Comparison of ENCODE assay signal across 9 cellular contexts in the genomic region with DNA sequence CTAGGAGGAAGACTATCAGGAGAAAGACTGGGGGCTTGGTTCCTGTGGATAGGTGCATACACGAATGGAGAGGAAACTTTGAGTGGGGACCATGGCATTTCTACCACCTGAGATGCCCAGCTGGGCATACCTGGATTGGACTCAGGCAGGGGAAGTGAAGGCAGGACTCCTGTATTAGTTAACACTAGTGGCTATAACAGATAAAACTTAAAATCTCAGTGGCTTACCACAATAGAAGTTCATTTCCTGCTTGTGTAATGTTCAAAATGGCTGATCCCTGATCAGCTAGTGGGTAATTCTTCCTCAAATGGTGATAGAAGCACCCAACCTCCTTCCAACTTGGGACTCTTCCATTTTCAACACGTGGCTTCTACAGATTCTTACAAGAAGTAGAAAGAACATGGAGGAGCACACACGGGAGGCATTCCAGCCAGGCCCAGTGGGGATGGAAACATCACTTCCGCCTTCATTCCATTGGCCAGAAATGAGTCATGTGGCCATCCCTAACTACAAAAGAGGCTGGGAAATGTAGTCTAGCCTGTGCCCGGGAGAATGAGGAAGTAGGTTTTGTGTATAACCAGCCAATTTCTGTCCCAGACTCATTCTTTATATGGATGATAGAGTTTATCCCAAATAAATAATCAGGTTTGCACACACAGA.
DNase-seq lines count a peak whose midpoint lies in the region; ATAC-seq, FAIRE-seq and TF ChIP-seq lines count a peak whose summit lies in the region.
"Had no signal": no experiment of that assay in that cellular context is flagged by ENCODE, and none has a peak within 500 bp of the region (broad histone marks: within the 10 kb centered on the region; RNA-seq: fewer than 3 reads in every experiment).

No MANE protein-coding gene starts in this region.

- DNase-seq in AG08395 (ENCODE audit: low spot score) (peak; percentile 51), GM12891 (ENCODE audit: insufficient read length, low spot score) (peak; percentile 53), NCI-H2227 treated with DMSO at 0.1 percent for 48 hours (lab: John Stamatoyannopoulos, UW) (peak; percentile 59), iPS-NIHi7 (ENCODE audit: extremely low spot score) (peak; percentile 72)
- DNase-seq in CD8-positive, alpha-beta memory T cell: no peak

- peaks cover 10% of the 10 kb centered on the region for H3K4me1 ChIP-seq in CD8-positive, alpha-beta memory T cell (ENCODE audit: insufficient read depth, low read length)

- peak overlapping the region; percentile 97 for H3K27ac ChIP-seq in angular gyrus (ENCODE audit: low read depth, low read length)
- no peak overlapping the region for H3K27ac ChIP-seq in CD8-positive, alpha-beta memory T cell (ENCODE audit: low read depth, low read length)

- no peaks in the 10 kb centered on the region for H3K36me3 ChIP-seq in CD8-positive, alpha-beta memory T cell (ENCODE audit: insufficient read depth, low read length)

- FAIRE-seq in GM12891 (lab: Jason Lieb, UNC): peak; percentile 89

- CTCF ChIA-PET in CD8-positive, alpha-beta memory T cell (lab: Charles Lee): interaction anchor here (0.9 kb wide), 1 partner anchor 11 kb away, joined by 3 read pairs; no protein-coding TSS in a partner anchor

- H3K4me3 Mint-ChIP-seq in CD8-positive, alpha-beta memory T cell: no peak overlapping the region
- H3K4me3 Mint-ChIP-seq: natural killer cell treated with Interleukin-12 subunit alpha and Interleukin-12 subunit beta and Interleukin-15 and Interleukin-18, amount 100 ng/mL, for 72 hours had no signal

- peaks cover 0 to 4% (median 0%) of the 10 kb centered on the region in 5 donors for H3K9me3 Mint-ChIP-seq in CD8-positive, alpha-beta memory T cell
- H3K9me3 Mint-ChIP-seq: natural killer cell treated with Interleukin-12 subunit alpha and Interleukin-12 subunit beta and Interleukin-15 and Interleukin-18, amount 100 ng/mL, for 72 hours had no signal

- POLR2A ChIA-PET in CD8-positive, alpha-beta memory T cell (lab: Charles Lee): no interaction called here

- peaks cover 6% of the 10 kb centered on the region for H3K9me3 ChIP-seq in CD8-positive, alpha-beta memory T cell (ENCODE audit: low read length)

- peak overlapping the region in 1 of 8 donors; percentile 34 for H3K27ac Mint-ChIP-seq in CD8-positive, alpha-beta memory T cell

- H3K27me3 ChIP-seq in CD8-positive, alpha-beta memory T cell (ENCODE audit: insufficient read depth, low read length, poor library complexity, severe bottlenecking): no peaks in the 10 kb centered on the region

- no peaks in the 10 kb centered on the region for H3K36me3 Mint-ChIP-seq in CD8-positive, alpha-beta memory T cell
- H3K36me3 Mint-ChIP-seq: natural killer cell treated with Interleukin-12 subunit alpha and Interleukin-12 subunit beta and Interleukin-15 and Interleukin-18, amount 100 ng/mL, for 72 hours had no signal

- TF ChIP-seq POLR2A in GM12891 (IDR thresholded peaks at IDR 0.05; ENCODE audit: low read depth, low read length): no peak

- peak; percentile 70 for ATAC-seq in HG02884 (IDR thresholded peaks at IDR 0.05; ENCODE audit: unreplicated experiment)
- no peak for ATAC-seq in GM19328 (IDR thresholded peaks at IDR 0.05; ENCODE audit: unreplicated experiment)

- peaks cover 13 to 23% of the 10 kb centered on the region in 2 donors for H3K27me3 Mint-ChIP-seq in CD8-positive, alpha-beta memory T cell

- H3K4me3 ChIP-seq in CD8-positive, alpha-beta memory T cell (ENCODE audit: low read length): no peak overlapping the region

- peaks cover 0 to 4% (median 0%) of the 10 kb centered on the region in 3 donors for H3K4me1 Mint-ChIP-seq in CD8-positive, alpha-beta memory T cell

TF ChIP-seq in GM12891, 5 proteins besides CTCF, POLR2A, EP300 and RAD21:
- no peak for TF ChIP-seq POU2F2 (IDR thresholded peaks at IDR 0.05; ENCODE audit: low read depth, low read length)
- peak; percentile 59 for TF ChIP-seq SPI1 (IDR thresholded peaks at IDR 0.05; ENCODE audit: low read depth, low read length)
- TF ChIP-seq PAX5 (IDR thresholded peaks at IDR 0.05; ENCODE audit: insufficient read depth, low read length, severe bottlenecking): no peak
- no peak for TF ChIP-seq TAF1 (IDR thresholded peaks at IDR 0.05; ENCODE audit: low read depth, low read length)
- TF ChIP-seq POLR2AphosphoS5 (IDR thresholded peaks at IDR 0.05; ENCODE audit: low read depth, low read length): no peak

Comparison
In these comparisons a context has a peak if more than half of its experiments do, and no peak if none do; other contexts are left out.
1. DNase-seq: peak in AG08395 (single experiment), GM12891 (single experiment), NCI-H2227 treated with DMSO at 0.1 percent for 48 hours (single experiment) and iPS-NIHi7 (single experiment); none in CD8-positive, alpha-beta memory T cell (0 of 5).